22 cellular contexts compared by ENCODE assay signal in genomic region chr2:54097124-54097523, GRCh38.
"Had no signal": no experiment of that assay in that cellular context is flagged by ENCODE, and none has a peak within 500 bp of the region (broad histone marks: within the 10 kb centered on the region; RNA-seq: fewer than 3 reads in every experiment).

No MANE protein-coding gene starts in this region.

- H3K36me3 Mint-ChIP-seq: activated CD4-positive, alpha-beta memory T cell treated with anti-CD3 and anti-CD28 coated beads for 36 hours had no signal

- H3K9me3 Mint-ChIP-seq: activated CD4-positive, alpha-beta memory T cell treated with anti-CD3 and anti-CD28 coated beads for 36 hours; activated naive CD4-positive, alpha-beta T cell treated with anti-CD3 and anti-CD28 coated beads for 36 hours; central memory CD8-positive, alpha-beta T cell; T-helper 2 cell treated with Interferon-gamma antibody and Interleukin-4, amounts not matched to agents 5 μg/mL and 100 μg/mL, for 36 hours had no signal

- H3K27me3 Mint-ChIP-seq: activated CD4-positive, alpha-beta memory T cell treated with anti-CD3 and anti-CD28 coated beads for 36 hours; central memory CD8-positive, alpha-beta T cell had no signal

- H3K9me3 ChIP-seq: ascending aorta, colonic mucosa, tibial artery had no signal

- ATAC-seq: foreskin keratinocyte; stimulated activated naive CD8-positive, alpha-beta T cell treated with anti-CD3 and anti-CD28 coated beads, Interleukin-15, Interleukin-2, amounts not matched to agents 100 U/mL and 50 U/mL, for 24 hours had no signal

- H3K4me3 ChIP-seq: ascending aorta, colonic mucosa, tibial artery had no signal

- H3K36me3 ChIP-seq: ascending aorta, colonic mucosa, tibial artery had no signal

- DNase-seq: activated CD4-positive, alpha-beta memory T cell treated with anti-CD3 and anti-CD28 coated beads for 36 hours; activated CD4-positive, alpha-beta T cell treated with anti-CD3 and anti-CD28 coated beads for 4 hours; activated naive CD4-positive, alpha-beta T cell treated with anti-CD3 and anti-CD28 coated beads for 36 hours; colonic mucosa; endodermal cell; foreskin keratinocyte; head of caudate nucleus; kidney; mesendoderm; occipital lobe; retina; stimulated activated CD4-positive, alpha-beta T cell treated with anti-CD3 and anti-CD28 coated beads, Interleukin-12 subunit alpha, Interleukin-12 subunit beta, amount 100 ng/mL, for 4 hours; stimulated activated CD4-positive, alpha-beta T cell treated with anti-CD3 and anti-CD28 coated beads, Interleukin-1b, Interleukin-23, amount 100 ng/mL, for 48 hours; stimulated activated CD8-positive, alpha-beta memory T cell treated with anti-CD3 and anti-CD28 coated beads, Interleukin-4, amount 100 ng/mL, for 48 hours; stimulated activated naive CD8-positive, alpha-beta T cell treated with anti-CD3 and anti-CD28 coated beads, Interleukin-15, Interleukin-2, amounts not matched to agents 100 U/mL and 50 U/mL, for 24 hours; substantia nigra; tibial artery had no signal

- H3K27ac Mint-ChIP-seq: activated CD4-positive, alpha-beta memory T cell treated with anti-CD3 and anti-CD28 coated beads for 36 hours; activated naive CD4-positive, alpha-beta T cell treated with anti-CD3 and anti-CD28 coated beads for 36 hours; endodermal cell; nephron; T-helper 2 cell treated with Interferon-gamma antibody and Interleukin-4, amounts not matched to agents 5 μg/mL and 100 μg/mL, for 36 hours had no signal

- H3K4me1 ChIP-seq: ascending aorta, colonic mucosa, foreskin keratinocyte had no signal

- H3K27me3 ChIP-seq: ascending aorta, colonic mucosa, foreskin keratinocyte, tibial artery had no signal

- H3K4me3 Mint-ChIP-seq: activated CD4-positive, alpha-beta memory T cell treated with anti-CD3 and anti-CD28 coated beads for 36 hours; activated naive CD4-positive, alpha-beta T cell treated with anti-CD3 and anti-CD28 coated beads for 36 hours; central memory CD8-positive, alpha-beta T cell; endodermal cell; nephron; T-helper 2 cell treated with Interferon-gamma antibody and Interleukin-4, amounts not matched to agents 5 μg/mL and 100 μg/mL, for 36 hours had no signal

- FAIRE-seq: kidney, TTC549 had no signal

- H3K27ac ChIP-seq: ascending aorta, colonic mucosa, foreskin keratinocyte, tibial artery had no signal
